In genomic region chr13:43785681-43786471, GRCh38 we compare ENCODE assay signal across 7 cellular contexts. TPM values are rescaled to one million over a fixed set of nuclear protein-coding genes. Genes with fewer than 3 reads are reported as not detected.
DNase-seq lines count a peak whose midpoint lies in the region; ATAC-seq and TF ChIP-seq lines count a peak whose summit lies in the region.

No MANE protein-coding gene starts in this region.

- H3K9me3 Mint-ChIP-seq in activated CD4-positive, alpha-beta T cell treated with anti-CD3 and anti-CD28 coated beads, Interleukin-2, amount 10 ng/mL, durations not matched to agents 7 days and 5 days, result no peaks in the 10 kb centered on the region

- no peaks in the 10 kb centered on the region for H3K9me3 ChIP-seq in esophagus muscularis mucosa
- no peaks in the 10 kb centered on the region for H3K9me3 ChIP-seq in mesodermal cell (ENCODE audit: control insufficient read depth, low read length)

- H3K27me3 ChIP-seq in esophagus muscularis mucosa, result peaks cover 0 to 4% (median 0%) of the 10 kb centered on the region in 4 donors

- H3K27ac Mint-ChIP-seq in activated CD4-positive, alpha-beta T cell treated with anti-CD3 and anti-CD28 coated beads, Interleukin-2, amount 10 ng/mL, durations not matched to agents 7 days and 5 days, result no peak overlapping the region

- TF ChIP-seq EP300 in esophagus muscularis mucosa (IDR thresholded peaks at IDR 0.05), result no peak

- CTCF ChIA-PET in activated CD4-positive, alpha-beta T cell treated with anti-CD3 and anti-CD28 coated beads, Interleukin-2, amount 10 ng/mL, durations not matched to agents 7 days and 5 days (lab: Charles Lee), result no interaction called here

- H3K4me3 ChIP-seq in GM08714 (ENCODE audit: low read length), result peak overlapping the region; percentile 61; the same call in 1 of the 2 replicates
- peak overlapping the region; percentile 68 to 89 (median 76) for H3K4me3 ChIP-seq in esophagus muscularis mucosa
- H3K4me3 ChIP-seq in mesodermal cell (ENCODE audit: extremely low read depth, insufficient read depth, low read length, poor library complexity, severe bottlenecking), result peak overlapping the region; percentile 58

- H3K36me3 ChIP-seq in esophagus muscularis mucosa (no peaks in the 10 kb centered on the region), mesodermal cell (ENCODE audit: control insufficient read depth, insufficient read depth, low read length) (no peaks in the 10 kb centered on the region)

- ATAC-seq in HG03025 (IDR thresholded peaks at IDR 0.05; ENCODE audit: low FRiP score, unreplicated experiment), result no peak

- H3K27ac ChIP-seq in esophagus muscularis mucosa (replicated peaks in 1 of 4) (peak overlapping the region; percentile 86 to 96 (median 91)), mesodermal cell (ENCODE audit: low read depth, low read length, severe bottlenecking) (no peak overlapping the region), temporal lobe (ENCODE audit: low read depth, low read length) (peak overlapping the region; percentile 36)

- no peaks in the 10 kb centered on the region for H3K36me3 Mint-ChIP-seq in activated CD4-positive, alpha-beta T cell treated with anti-CD3 and anti-CD28 coated beads, Interleukin-2, amount 10 ng/mL, durations not matched to agents 7 days and 5 days (ENCODE audit: low read depth)

- TF ChIP-seq CTCF in esophagus muscularis mucosa (IDR thresholded peaks at IDR 0.05), result no peak

- intact Hi-C loops in esophagus muscularis mucosa (cut with DNase I), result loop anchor here (5.0 to 10.0 kb wide), 3 partner anchors 124 to 521 kb away; no protein-coding TSS in a partner anchor

- H3K4me1 ChIP-seq in esophagus muscularis mucosa (peaks cover 28 to 60% (median 56%) of the 10 kb centered on the region in 4 donors), mesodermal cell (ENCODE audit: control insufficient read depth, insufficient read depth, low read length, poor library complexity, severe bottlenecking) (no peaks in the 10 kb centered on the region)

- H3K4me1 Mint-ChIP-seq in activated CD4-positive, alpha-beta T cell treated with anti-CD3 and anti-CD28 coated beads, Interleukin-2, amount 10 ng/mL, durations not matched to agents 7 days and 5 days, result peaks cover 13% of the 10 kb centered on the region

- peaks cover 51% of the 10 kb centered on the region for H3K27me3 Mint-ChIP-seq in activated CD4-positive, alpha-beta T cell treated with anti-CD3 and anti-CD28 coated beads, Interleukin-2, amount 10 ng/mL, durations not matched to agents 7 days and 5 days

- 2% methylated on average over 41 of the region's 75 CpGs for WGBS in esophagus muscularis mucosa
- WGBS in mesodermal cell (ENCODE audit: insufficient coverage in 2 of 2), 2 experiments, result 0 to 1% methylated on average over 56 to 58 of the region's 75 CpGs

- POLR2A ChIA-PET in activated CD4-positive, alpha-beta T cell treated with anti-CD3 and anti-CD28 coated beads, Interleukin-2, amount 10 ng/mL, durations not matched to agents 7 days and 5 days (lab: Charles Lee), result no interaction called here

- no peak for TF ChIP-seq POLR2A in esophagus muscularis mucosa (IDR thresholded peaks at IDR 0.05; ENCODE audit: low read depth)

- DNase-seq in M059J (ENCODE audit: low read depth) (peak; percentile 53), esophagus muscularis mucosa (ENCODE audit: extremely low spot score) (peak; percentile 95)
- peak; percentile 14 for DNase-seq in activated CD4-positive, alpha-beta T cell treated with anti-CD3 and anti-CD28 coated beads, Interleukin-2, amount 10 ng/mL, durations not matched to agents 7 days and 5 days

- peak overlapping the region; percentile 77 for H3K4me3 Mint-ChIP-seq in activated CD4-positive, alpha-beta T cell treated with anti-CD3 and anti-CD28 coated beads, Interleukin-2, amount 10 ng/mL, durations not matched to agents 7 days and 5 days

RNA-seq across cellular contexts. Expression of gene ENOX1, which starts 0.9 kb away (rescaled TPM):
- 0.05 and 0.10 TPM in 2 replicates for total RNA-seq in M059J (2014; rRNA removed; shearing (Covaris generic))
- under 1 TPM; 0.07 to 0.19 TPM for total RNA-seq in activated CD4-positive, alpha-beta T cell treated with anti-CD3 and anti-CD28 coated beads, Interleukin-2, amount 10 ng/mL, durations not matched to agents 7 days and 5 days
- total RNA-seq in esophagus muscularis mucosa, result 10 to 100 TPM in 3 of 4 donors, 1 to 10 TPM in 1; 9.3 to 14.1 (median 12.4) TPM
- 5.6 TPM for polyA plus RNA-seq in mesodermal cell (2013, experiment 1 of 2)
- polyA plus RNA-seq in mesodermal cell (2013, experiment 2 of 2), result 6.5 TPM
- total RNA-seq in temporal lobe, result 29.7 TPM

Comparison
In these comparisons a context has a peak if more than half of its experiments do, and no peak if none do; other contexts are left out.
1. DNase-seq: peak in every context shown above with its lines; median percentile 95 in esophagus muscularis mucosa; 53 in M059J; 14 in activated CD4-positive, alpha-beta T cell treated with anti-CD3 and anti-CD28 coated beads, Interleukin-2, amount 10 ng/mL, durations not matched to agents 7 days and 5 days.